Comparison of ENCODE assay signal across 10 cellular contexts in genomic region chr14:80955434-80955939, GRCh38. TPM values are rescaled to one million over a fixed set of nuclear protein-coding genes. Genes with fewer than 3 reads are reported as not detected.
DNase-seq lines count a peak whose midpoint lies in the region; ATAC-seq lines count a peak whose summit lies in the region.
"Had no signal": no experiment of that assay in that cellular context is flagged by ENCODE, and none has a peak within 500 bp of the region (broad histone marks: within the 10 kb centered on the region; RNA-seq: fewer than 3 reads in every experiment).

Gene TSHR, plus strand, starts transcription at chr14:80955621. Its CDS starts 60 bp downstream, at chr14:80955681.

- CTCF ChIA-PET in T-cell (lab: Charles Lee): interaction anchor here (0.6 to 5.0 kb wide), 13 partner anchors 14 to 1995 kb away, joined by 3 to 85 read pairs (median 4); partner anchors contain the start of gene CEP128 (in 2 of the 2)

- peak within 1 kb of the TSS; percentile 77 for H2AFZ ChIP-seq in neuron (ENCODE audit: low read depth, low read length)

- no peaks in the 10 kb centered on the region for H3K36me3 ChIP-seq in ES-I3 (ENCODE audit: insufficient read depth, low read length)
- no peaks in the 10 kb centered on the region for H3K36me3 ChIP-seq in neuron (ENCODE audit: insufficient read depth, low read length)

- H3K9me3 Mint-ChIP-seq in T-cell: no peaks in the 10 kb centered on the region

- H3K27me3 Mint-ChIP-seq in T-cell: no peaks in the 10 kb centered on the region

- peak within 1 kb of the TSS; percentile 48 for H3K9ac ChIP-seq in ES-I3 (ENCODE audit: low read depth, low read length)

- no peaks in the 10 kb centered on the region for H3K4me1 ChIP-seq in ES-I3 (ENCODE audit: insufficient read depth, low read length)
- no peaks in the 10 kb centered on the region for H3K4me1 ChIP-seq in neuron (ENCODE audit: insufficient read depth, low read length)

- no peaks in the 10 kb centered on the region for H3K9me3 ChIP-seq in ES-I3 (ENCODE audit: control insufficient read depth, insufficient read depth, low read length)
- no peaks in the 10 kb centered on the region for H3K9me3 ChIP-seq in neuron (ENCODE audit: low read length)

- H3K4me3 ChIP-seq in neuron (ENCODE audit: low read length): peak within 1 kb of the TSS; percentile 42

- peak within 1 kb of the TSS; percentile 87 to 98 (median 88) for H3K4me3 Mint-ChIP-seq in T-cell

- peak within 1 kb of the TSS; percentile 25 to 37 for H3K27ac Mint-ChIP-seq in T-cell

- H3K4me1 Mint-ChIP-seq in T-cell: peaks cover 42 to 52% (median 49%) of the 10 kb centered on the region in 3 donors

- DNase-seq in T-cell (peak in 6 of 34 experiments; percentile 2 to 24 (median 14)), fibroblast of gingiva (ENCODE audit: low read depth) (peak; percentile 18), NCI-H1436 treated with DMSO at 0.1 percent for 48 hours (lab: John Stamatoyannopoulos, UW) (no peak), epidermal melanocyte (ENCODE audit: insufficient read length, low spot score) (no peak)

- peak; percentile 7 to 37 (median 20) for ATAC-seq in T-cell (replicated peaks in 1 of 4)
- no peak for ATAC-seq in HG02938 (IDR thresholded peaks at IDR 0.05; ENCODE audit: unreplicated experiment)
- ATAC-seq in GM21737 (IDR thresholded peaks at IDR 0.05; ENCODE audit: unreplicated experiment): no peak

- POLR2A ChIA-PET in T-cell (lab: Charles Lee): interaction anchor here in 1 of 2 donors (1.0 kb wide), 1 partner anchor 13 kb away, joined by 5 read pairs; no protein-coding TSS in a partner anchor

- peaks cover 28% of the 10 kb centered on the region for H3K27me3 ChIP-seq in neuron (ENCODE audit: insufficient read depth, low read length)

- H3K36me3 Mint-ChIP-seq in T-cell: no peaks in the 10 kb centered on the region

RNA-seq across cellular contexts. Expression of gene TSHR, which starts in this region (rescaled TPM):
- total RNA-seq in T-cell: 1 to 10 TPM in 2 of 5 donors, under 1 TPM in 3; 0.25 to 1.7 (median 0.86) TPM
- total RNA-seq: M059J, myocyte had no signal

Comparison
In these comparisons a context has a peak if more than half of its experiments do, and no peak if none do; other contexts are left out.
1. ATAC-seq: peak in T-cell (4 of 4); none in HG02938 (single experiment) and GM21737 (single experiment).